In the genomic region with DNA sequence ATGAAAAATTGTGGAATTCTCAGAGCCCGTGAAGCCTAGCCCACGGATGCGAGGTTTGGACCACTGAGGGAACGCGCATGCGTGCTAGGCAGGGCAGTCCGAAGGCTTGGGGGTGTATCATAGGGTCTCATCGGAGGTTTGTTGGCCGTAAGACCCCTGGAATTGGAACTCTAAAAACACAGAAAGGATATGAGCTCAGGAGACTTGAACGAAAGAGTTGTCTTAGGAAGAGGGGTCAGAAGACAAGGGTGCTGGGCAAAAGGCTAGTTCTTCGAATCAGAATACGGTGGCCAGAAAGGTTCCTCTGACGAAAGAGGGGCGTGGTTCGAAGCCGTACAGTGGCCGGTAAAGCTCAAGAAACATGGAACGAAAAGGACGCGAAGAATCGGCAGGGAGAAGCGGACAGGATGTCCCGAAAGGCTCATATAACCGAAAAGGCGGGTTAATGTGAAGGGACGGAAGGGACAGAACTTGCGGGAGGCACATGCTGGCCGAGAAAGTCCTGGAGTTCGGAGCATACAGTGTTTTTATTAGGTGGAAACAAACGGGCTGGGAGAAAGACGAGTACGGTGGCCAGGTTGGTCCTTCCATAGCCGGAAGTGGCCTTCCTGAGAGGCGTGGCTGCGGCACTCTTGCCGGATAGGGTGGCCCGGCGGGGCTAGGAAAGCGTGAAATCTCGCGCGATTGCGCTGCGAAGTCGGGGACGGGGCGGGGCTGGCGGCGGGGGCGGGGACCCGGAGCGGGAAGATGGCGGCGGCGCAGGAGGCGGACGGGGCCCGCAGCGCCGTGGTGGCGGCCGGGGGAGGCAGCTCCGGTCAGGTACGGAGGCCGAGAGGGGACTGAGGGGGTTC, we compare ENCODE assay signal across 8 cellular contexts. TPM values are rescaled to one million over a fixed set of nuclear protein-coding genes. Genes with fewer than 3 reads are reported as not detected.
A peak's percentile ranks its signal among the peaks of the same experiment; 100 is the strongest.
DNase-seq lines count a peak whose midpoint lies in the region; ATAC-seq, FAIRE-seq and TF ChIP-seq lines count a peak whose summit lies in the region.

A gene with protein sequence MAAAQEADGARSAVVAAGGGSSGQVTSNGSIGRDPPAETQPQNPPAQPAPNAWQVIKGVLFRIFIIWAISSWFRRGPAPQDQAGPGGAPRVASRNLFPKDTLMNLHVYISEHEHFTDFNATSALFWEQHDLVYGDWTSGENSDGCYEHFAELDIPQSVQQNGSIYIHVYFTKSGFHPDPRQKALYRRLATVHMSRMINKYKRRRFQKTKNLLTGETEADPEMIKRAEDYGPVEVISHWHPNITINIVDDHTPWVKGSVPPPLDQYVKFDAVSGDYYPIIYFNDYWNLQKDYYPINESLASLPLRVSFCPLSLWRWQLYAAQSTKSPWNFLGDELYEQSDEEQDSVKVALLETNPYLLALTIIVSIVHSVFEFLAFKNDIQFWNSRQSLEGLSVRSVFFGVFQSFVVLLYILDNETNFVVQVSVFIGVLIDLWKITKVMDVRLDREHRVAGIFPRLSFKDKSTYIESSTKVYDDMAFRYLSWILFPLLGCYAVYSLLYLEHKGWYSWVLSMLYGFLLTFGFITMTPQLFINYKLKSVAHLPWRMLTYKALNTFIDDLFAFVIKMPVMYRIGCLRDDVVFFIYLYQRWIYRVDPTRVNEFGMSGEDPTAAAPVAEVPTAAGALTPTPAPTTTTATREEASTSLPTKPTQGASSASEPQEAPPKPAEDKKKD (plus strand): TSS at position 732 of the 851 bp plus-strand sequence. CDS start 16 bp downstream, at position 748.

- H3K9me3 ChIP-seq in adipocyte (ENCODE audit: control insufficient read depth, low read length) (no peaks in the 10 kb centered on the region), cardiac muscle cell (ENCODE audit: low read depth) (no peaks in the 10 kb centered on the region), parathyroid adenoma (ENCODE audit: control insufficient read depth, low read length) (no peaks in the 10 kb centered on the region), tibial artery (no peaks in the 10 kb centered on the region)

- H3K79me2 ChIP-seq in parathyroid adenoma = peaks cover 69% of the 10 kb centered on the region

- H3K9ac ChIP-seq in adipocyte (ENCODE audit: low read length) (peak within 1 kb of the TSS; percentile 95), parathyroid adenoma (peak within 1 kb of the TSS; percentile 96)

- peaks cover 41% of the 10 kb centered on the region for H3K4me1 ChIP-seq in adipocyte (ENCODE audit: control insufficient read depth, insufficient read depth, low read length)
- H3K4me1 ChIP-seq in cardiac muscle cell (ENCODE audit: low read depth) = peaks cover 9% of the 10 kb centered on the region
- peaks cover 8% of the 10 kb centered on the region for H3K4me1 ChIP-seq in parathyroid adenoma
- H3K4me1 ChIP-seq in tibial artery = peaks cover 0 to 71% (median 44%) of the 10 kb centered on the region in 4 donors

- H3K36me3 ChIP-seq in adipocyte (ENCODE audit: control insufficient read depth, insufficient read depth, low read length, severe bottlenecking) (peaks cover 3% of the 10 kb centered on the region), cardiac muscle cell (peaks cover 3% of the 10 kb centered on the region), parathyroid adenoma (ENCODE audit: control insufficient read depth, insufficient read depth, low read length) (no peaks in the 10 kb centered on the region), tibial artery (peaks cover 0 to 15% (median 7%) of the 10 kb centered on the region in 3 donors)

- TF ChIP-seq POLR2A in GM12892 (IDR thresholded peaks at IDR 0.05; ENCODE audit: low read depth, low read length) = peak; percentile 84

- peak within 1 kb of the TSS; percentile 98 for H2AFZ ChIP-seq in parathyroid adenoma

- no peak for TF ChIP-seq CTCF in cardiac muscle cell (IDR thresholded peaks at IDR 0.05; ENCODE audit: low read depth, low read length)
- TF ChIP-seq CTCF in parathyroid adenoma (IDR thresholded peaks at IDR 0.05) = no peak
- TF ChIP-seq CTCF in tibial artery (IDR thresholded peaks at IDR 0.05) = peak in 1 of 2 experiments; percentile 28

- H3K27me3 ChIP-seq in adipocyte (replicated peaks; ENCODE audit: control insufficient read depth, insufficient read depth, low read length) (no peaks in the 10 kb centered on the region), cardiac muscle cell (no peaks in the 10 kb centered on the region), parathyroid adenoma (ENCODE audit: control insufficient read depth, insufficient read depth, low read length) (no peaks in the 10 kb centered on the region), tibial artery (peaks cover 0 to 4% of the 10 kb centered on the region in 2 donors)

- peak within 1 kb of the TSS; percentile 96 for H3K4me2 ChIP-seq in parathyroid adenoma (ENCODE audit: low read length)

- ATAC-seq in HG02852 (IDR thresholded peaks at IDR 0.05; ENCODE audit: unreplicated experiment) = peak; percentile 78

- intact Hi-C loops in tibial artery (cut with DNase I; ENCODE audit: low total_unique reads) = loop anchor here (5.0 kb wide), 2 partner anchors 47 to 53 kb away; a partner anchor contains a TSS

- H3K27ac ChIP-seq in cardiac muscle cell (peak within 1 kb of the TSS; percentile 91), parathyroid adenoma (peak within 1 kb of the TSS; percentile 92), tibial artery (peak within 1 kb of the TSS; percentile 87 to 95)

- peak; percentile 95 for FAIRE-seq in GM12892 (lab: Jason Lieb, UNC)

- peak; percentile 93 for DNase-seq in GM12892 (ENCODE audit: insufficient read length)
- peak; percentile 71 for DNase-seq in NCI-H1436 treated with DMSO at 0.1 percent for 48 hours (lab: John Stamatoyannopoulos, UW)
- DNase-seq in T follicular helper cell (ENCODE audit: low read depth) = peak; percentile 95
- DNase-seq in adipocyte (ENCODE audit: low read depth) = peak; percentile 99
- peak; percentile 98 for DNase-seq in cardiac muscle cell (ENCODE audit: low read depth in 1 of 2, low spot score in 1 of 2)
- peak; percentile 95 to 98 for DNase-seq in tibial artery

- peak within 1 kb of the TSS; percentile 93 for H3K4me3 ChIP-seq in adipocyte (ENCODE audit: low read length)
- H3K4me3 ChIP-seq in cardiac muscle cell = peak within 1 kb of the TSS; percentile 97
- H3K4me3 ChIP-seq in parathyroid adenoma (ENCODE audit: low read depth, low read length) = peak within 1 kb of the TSS; percentile 90
- peak within 1 kb of the TSS; percentile 94 to 99 for H3K4me3 ChIP-seq in tibial artery

RNA-seq across cellular contexts. Expression of the gene that starts here (rescaled TPM):
- polyA plus RNA-seq in GM12892 (2012; ENCODE audit: missing spikeins) = 22.1 TPM
- total RNA-seq in cardiac muscle cell = 59.6 and 76.4 TPM in 2 replicates
- polyA plus RNA-seq in cardiac muscle cell = 48.2 and 71.4 TPM in 2 replicates

Comparison
In these comparisons a context has a peak if more than half of its experiments do, and no peak if none do; other contexts are left out.
1. Peak in every context shown above with its lines: DNase-seq, ATAC-seq, H3K4me3 ChIP-seq and H3K27ac ChIP-seq.